ENCODE assay signal across 33 cellular contexts in the genomic region with DNA sequence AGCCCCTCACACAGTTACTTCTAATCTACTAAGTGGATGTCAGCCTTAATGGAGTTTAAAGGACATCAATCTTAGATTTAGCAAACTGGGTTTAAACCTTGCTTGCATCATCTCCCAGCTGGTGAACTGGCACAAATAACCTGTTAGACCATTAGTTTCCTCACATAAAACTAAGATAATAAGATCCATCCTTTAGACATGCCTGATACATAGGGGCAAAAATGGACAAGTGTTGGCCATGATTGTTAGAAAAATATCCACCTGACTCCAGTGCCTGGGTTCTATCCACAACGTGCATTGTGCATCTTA.
"Had no signal": no experiment of that assay in that cellular context is flagged by ENCODE, and none has a peak within 500 bp of the region (broad histone marks: within the 10 kb centered on the region; RNA-seq: fewer than 3 reads in every experiment).

No MANE protein-coding gene starts in this region.

- H3K27me3 Mint-ChIP-seq: activated CD4-positive, alpha-beta memory T cell treated with anti-CD3 and anti-CD28 coated beads, Interleukin-2, amount 10 ng/mL, durations not matched to agents 7 days and 5 days had no signal

- H3K4me2 ChIP-seq: SK-N-SH had no signal

- H3K9me3 ChIP-seq: Peyer's patch, SJSA1, SK-N-SH had no signal

- H3K4me1 Mint-ChIP-seq: activated CD4-positive, alpha-beta memory T cell treated with anti-CD3 and anti-CD28 coated beads, Interleukin-2, amount 10 ng/mL, durations not matched to agents 7 days and 5 days; activated CD8-positive, alpha-beta memory T cell treated with anti-CD3 and anti-CD28 coated beads, Interleukin-2, amount 10 ng/mL, durations not matched to agents 7 days and 5 days; activated naive CD8-positive, alpha-beta T cell treated with anti-CD3 and anti-CD28 coated beads for 36 hours; activated T-helper 17 cell treated with anti-CD3 and anti-CD28 coated beads, Interleukin-2, amount 50 U/mL, for 72 hours had no signal

- H3K27ac Mint-ChIP-seq: activated B cell treated with CpG ODN at 0.5 μM for 24 hours; activated CD4-positive, alpha-beta memory T cell treated with anti-CD3 and anti-CD28 coated beads, Interleukin-2, amount 10 ng/mL, durations not matched to agents 7 days and 5 days; activated CD8-positive, alpha-beta memory T cell treated with anti-CD3 and anti-CD28 coated beads, Interleukin-2, amount 10 ng/mL, durations not matched to agents 7 days and 5 days; activated naive CD8-positive, alpha-beta T cell treated with anti-CD3 and anti-CD28 coated beads for 36 hours; activated T-cell treated with anti-CD3 and anti-CD28 coated beads, Interleukin-2, amount 50 U/mL, for 72 hours; activated T-helper 17 cell treated with anti-CD3 and anti-CD28 coated beads, Interleukin-2, amount 50 U/mL, for 72 hours had no signal

- H3K27me3 ChIP-seq: brain microvascular endothelial cell, Peyer's patch, SJSA1 had no signal

- DNase-seq: activated B cell treated with CpG ODN at 0.5 μM for 24 hours; activated CD4-positive, alpha-beta memory T cell treated with anti-CD3 and anti-CD28 coated beads, Interleukin-2, amount 10 ng/mL, durations not matched to agents 7 days and 5 days; activated CD4-positive, alpha-beta T cell treated with anti-CD3 and anti-CD28 coated beads for 4 hours; activated CD4-positive, alpha-beta T cell treated with anti-CD3 and anti-CD28 coated beads, Interleukin-2, amount 50 U/mL, for 1 hour; activated CD4-positive, CD25-positive, alpha-beta regulatory T cell treated with anti-CD3 and anti-CD28 coated beads, Interleukin-2, amount 50 U/mL, for 72 hours; activated CD8-positive, alpha-beta memory T cell treated with anti-CD3 and anti-CD28 coated beads for 24 hours; activated CD8-positive, alpha-beta memory T cell treated with anti-CD3 and anti-CD28 coated beads, Interleukin-2, amount 10 ng/mL, durations not matched to agents 7 days and 5 days; activated effector memory CD4-positive, alpha-beta T cell treated with anti-CD3 and anti-CD28 coated beads, Interleukin-2, amount 50 U/mL, for 16 hours; activated naive CD4-positive, alpha-beta T cell; activated naive CD4-positive, alpha-beta T cell treated with anti-CD3 and anti-CD28 coated beads, Interleukin-2, amount 50 U/mL, for 16 hours; activated naive CD8-positive, alpha-beta T cell treated with anti-CD3 and anti-CD28 coated beads for 36 hours; activated T-cell treated with anti-CD3 and anti-CD28 coated beads, Interleukin-2, amount 50 U/mL, for 1 hour; activated T-cell treated with anti-CD3 and anti-CD28 coated beads, Interleukin-2, amount 50 U/mL, for 72 hours; brain microvascular endothelial cell; Karpas-422; NCI-H1105; NCI-H1417 treated with DMSO at 0.1 percent for 48 hours; NCI-H187 treated with DMSO at 0.1 percent for 48 hours; NCI-H2081; NCI-H446 treated with DMSO at 0.1 percent for 48 hours; NCI-H524; NCI-H69; NK-92 treated with Interleukin-12 subunit alpha and Interleukin-12 subunit beta, amount 100 ng/mL, for 24 hours; Peyer's patch; RPMI8226; SHP77 treated with DMSO at 0.1 percent for 48 hours; SK-N-SH; T-helper 1 cell; T-helper 2 cell; T-helper 9 cell had no signal

- H3K9me3 Mint-ChIP-seq: activated B cell treated with CpG ODN at 0.5 μM for 24 hours; activated CD4-positive, alpha-beta memory T cell treated with anti-CD3 and anti-CD28 coated beads, Interleukin-2, amount 10 ng/mL, durations not matched to agents 7 days and 5 days; activated naive CD8-positive, alpha-beta T cell treated with anti-CD3 and anti-CD28 coated beads for 36 hours; activated T-helper 17 cell treated with anti-CD3 and anti-CD28 coated beads, Interleukin-2, amount 50 U/mL, for 72 hours had no signal

- H3K36me3 ChIP-seq: brain microvascular endothelial cell, Peyer's patch, SJSA1 had no signal

- H3K27ac ChIP-seq: brain microvascular endothelial cell, Peyer's patch, VCaP had no signal

- H3K4me3 ChIP-seq: Peyer's patch, SJSA1 had no signal

- H3K4me3 Mint-ChIP-seq: activated B cell treated with CpG ODN at 0.5 μM for 24 hours; activated CD4-positive, alpha-beta memory T cell treated with anti-CD3 and anti-CD28 coated beads, Interleukin-2, amount 10 ng/mL, durations not matched to agents 7 days and 5 days; activated CD8-positive, alpha-beta memory T cell treated with anti-CD3 and anti-CD28 coated beads, Interleukin-2, amount 10 ng/mL, durations not matched to agents 7 days and 5 days; activated naive CD8-positive, alpha-beta T cell treated with anti-CD3 and anti-CD28 coated beads for 36 hours; activated T-cell treated with anti-CD3 and anti-CD28 coated beads, Interleukin-2, amount 50 U/mL, for 72 hours; activated T-helper 17 cell treated with anti-CD3 and anti-CD28 coated beads, Interleukin-2, amount 50 U/mL, for 72 hours had no signal

- H3K9ac ChIP-seq: SK-N-SH had no signal

- H3K36me3 Mint-ChIP-seq: activated CD8-positive, alpha-beta memory T cell treated with anti-CD3 and anti-CD28 coated beads, Interleukin-2, amount 10 ng/mL, durations not matched to agents 7 days and 5 days; activated naive CD8-positive, alpha-beta T cell treated with anti-CD3 and anti-CD28 coated beads for 36 hours had no signal

- H3K4me1 ChIP-seq: Peyer's patch had no signal
